ENCODE assay signal across 8 cellular contexts in the genomic region with DNA sequence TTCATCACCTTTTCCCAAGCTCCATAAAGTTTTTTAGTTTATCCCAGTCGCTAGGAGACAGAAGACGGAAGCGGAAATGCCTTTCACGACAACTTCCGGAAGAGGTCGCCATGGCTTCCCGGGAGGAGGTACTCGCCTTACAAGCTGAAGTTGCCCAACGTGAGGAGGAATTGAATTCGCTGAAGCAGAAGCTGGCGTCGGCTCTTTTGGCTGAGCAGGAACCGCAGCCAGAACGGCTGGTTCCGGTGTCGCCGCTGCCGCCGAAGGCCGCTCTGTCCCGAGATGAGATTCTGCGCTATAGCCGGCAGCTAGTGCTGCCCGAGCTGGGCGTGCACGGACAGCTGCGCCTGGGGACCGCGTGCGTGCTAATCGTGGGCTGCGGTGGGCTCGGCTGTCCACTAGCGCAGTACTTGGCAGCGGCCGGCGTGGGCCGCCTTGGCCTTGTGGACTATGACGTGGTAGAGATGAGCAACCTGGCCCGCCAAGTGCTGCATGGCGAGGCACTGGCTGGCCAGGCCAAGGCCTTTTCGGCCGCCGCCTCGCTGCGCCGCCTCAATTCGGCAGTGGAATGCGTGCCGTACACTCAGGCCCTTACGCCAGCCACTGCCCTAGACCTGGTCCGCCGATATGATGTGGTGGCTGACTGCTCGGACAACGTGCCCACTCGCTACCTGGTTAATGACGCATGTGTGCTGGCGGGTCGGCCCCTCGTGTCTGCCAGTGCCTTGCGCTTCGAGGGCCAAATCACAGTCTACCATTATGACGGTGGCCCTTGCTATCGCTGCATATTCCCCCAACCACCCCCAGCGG. TPM values are rescaled to one million over a fixed set of nuclear protein-coding genes. Genes with fewer than 3 reads are reported as not detected.
DNase-seq lines count a peak whose midpoint lies in the region; ATAC-seq and TF ChIP-seq lines count a peak whose summit lies in the region.

A gene with protein sequence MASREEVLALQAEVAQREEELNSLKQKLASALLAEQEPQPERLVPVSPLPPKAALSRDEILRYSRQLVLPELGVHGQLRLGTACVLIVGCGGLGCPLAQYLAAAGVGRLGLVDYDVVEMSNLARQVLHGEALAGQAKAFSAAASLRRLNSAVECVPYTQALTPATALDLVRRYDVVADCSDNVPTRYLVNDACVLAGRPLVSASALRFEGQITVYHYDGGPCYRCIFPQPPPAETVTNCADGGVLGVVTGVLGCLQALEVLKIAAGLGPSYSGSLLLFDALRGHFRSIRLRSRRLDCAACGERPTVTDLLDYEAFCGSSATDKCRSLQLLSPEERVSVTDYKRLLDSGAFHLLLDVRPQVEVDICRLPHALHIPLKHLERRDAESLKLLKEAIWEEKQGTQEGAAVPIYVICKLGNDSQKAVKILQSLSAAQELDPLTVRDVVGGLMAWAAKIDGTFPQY (plus strand): TSS at position 86 of the 810 bp plus-strand sequence. CDS start 25 bp downstream, at position 111.

- H3K4me1 Mint-ChIP-seq in T-helper 2 cell treated with Interferon-gamma antibody and Interleukin-4, amounts not matched to agents 5 μg/mL and 100 μg/mL, for 36 hours (ENCODE audit: low read depth): peaks cover 28% of the 10 kb centered on the region

- H3K79me2 ChIP-seq in Karpas-422 (ENCODE audit: low read length): peaks cover 63% of the 10 kb centered on the region

- peaks cover 18% of the 10 kb centered on the region for H3K36me3 ChIP-seq in Karpas-422 (ENCODE audit: insufficient read depth, low read length)
- H3K36me3 ChIP-seq in ascending aorta: peaks cover 0 to 21% of the 10 kb centered on the region in 2 donors
- H3K36me3 ChIP-seq in rectal smooth muscle tissue (ENCODE audit: control insufficient read depth, insufficient read depth, low read length): peaks cover 4% of the 10 kb centered on the region

- H3K4me2 ChIP-seq in Karpas-422 (ENCODE audit: low read depth, low read length, poor library complexity, severe bottlenecking): peak within 1 kb of the TSS; percentile 98

- peak within 1 kb of the TSS; percentile 96 for H3K4me3 Mint-ChIP-seq in T-helper 2 cell treated with Interferon-gamma antibody and Interleukin-4, amounts not matched to agents 5 μg/mL and 100 μg/mL, for 36 hours

- peaks cover 27% of the 10 kb centered on the region for H4K20me1 ChIP-seq in Karpas-422 (ENCODE audit: insufficient read depth, low read depth, low read length)

- no peaks in the 10 kb centered on the region for H3K9me3 Mint-ChIP-seq in T-helper 2 cell treated with Interferon-gamma antibody and Interleukin-4, amounts not matched to agents 5 μg/mL and 100 μg/mL, for 36 hours

- TF ChIP-seq CTCF in ascending aorta (IDR thresholded peaks at IDR 0.05): no peak

- in situ Hi-C loops in KBM-7 (cut with MboI; ENCODE audit: low pct_unique_long_range_greater_than_20kb, low sequenced_read_pairs): no loop called here

- H3K27ac ChIP-seq in Karpas-422 (ENCODE audit: low read length) (peak within 1 kb of the TSS; percentile 84), ascending aorta (peak within 1 kb of the TSS; percentile 83 to 86), rectal smooth muscle tissue (ENCODE audit: low read depth, low read length) (peak within 1 kb of the TSS; percentile 89)

- peaks cover 21% of the 10 kb centered on the region for H3K36me3 Mint-ChIP-seq in T-helper 2 cell treated with Interferon-gamma antibody and Interleukin-4, amounts not matched to agents 5 μg/mL and 100 μg/mL, for 36 hours (ENCODE audit: low read depth)

- DNase-seq in GDM1 (lab: John Stamatoyannopoulos, UW) (peak; percentile 77), Karpas-422 (peak; percentile 96), ascending aorta (ENCODE audit: low spot score in 2 of 2) (peak; percentile 23 to 92), hepatic stellate cell (ENCODE audit: low spot score) (peak; percentile 80), KBM-7 (no peak)
- DNase-seq in T-helper 2 cell treated with Interferon-gamma antibody and Interleukin-4, amounts not matched to agents 5 μg/mL and 100 μg/mL, for 36 hours (ENCODE audit: low spot score): peak; percentile 78

- H2AFZ ChIP-seq in Karpas-422 (ENCODE audit: low read length): peak within 1 kb of the TSS; percentile 82

- H3K27me3 Mint-ChIP-seq in T-helper 2 cell treated with Interferon-gamma antibody and Interleukin-4, amounts not matched to agents 5 μg/mL and 100 μg/mL, for 36 hours (ENCODE audit: low read depth): no peaks in the 10 kb centered on the region

- H3K9me3 ChIP-seq in Karpas-422 (ENCODE audit: low read length) (no peaks in the 10 kb centered on the region), ascending aorta (no peaks in the 10 kb centered on the region)

- H3K27me3 ChIP-seq in Karpas-422 (ENCODE audit: low read length) (no peaks in the 10 kb centered on the region), ascending aorta (no peaks in the 10 kb centered on the region), rectal smooth muscle tissue (ENCODE audit: control insufficient read depth, insufficient read depth, low read length) (no peaks in the 10 kb centered on the region)

- intact Hi-C loops in ascending aorta (cut with DNase I): loop anchor here (1.0 kb wide), 1 partner anchor 28 kb away; the partner anchor contains the start of gene ADNP

- H3K4me1 ChIP-seq in Karpas-422 (ENCODE audit: low read length): peaks cover 43% of the 10 kb centered on the region
- peaks cover 17 to 29% of the 10 kb centered on the region in 2 donors for H3K4me1 ChIP-seq in ascending aorta
- peaks cover 17% of the 10 kb centered on the region for H3K4me1 ChIP-seq in rectal smooth muscle tissue (ENCODE audit: control insufficient read depth, insufficient read depth, low read length)

- H3K9me2 ChIP-seq in Karpas-422 (replicated peaks; ENCODE audit: insufficient read depth, low read length): no peaks in the 10 kb centered on the region

- H3K9ac ChIP-seq in Karpas-422 (ENCODE audit: low read length) (peak within 1 kb of the TSS; percentile 91), rectal smooth muscle tissue (ENCODE audit: low read length) (peak within 1 kb of the TSS; percentile 89)

- H3K4me3 ChIP-seq in Karpas-422 (ENCODE audit: low read length): peak within 1 kb of the TSS; percentile 94
- H3K4me3 ChIP-seq in ascending aorta: peak within 1 kb of the TSS; percentile 72 to 97
- peak within 1 kb of the TSS; percentile 98 for H3K4me3 ChIP-seq in rectal smooth muscle tissue (ENCODE audit: low read length)

- H3K27ac Mint-ChIP-seq in T-helper 2 cell treated with Interferon-gamma antibody and Interleukin-4, amounts not matched to agents 5 μg/mL and 100 μg/mL, for 36 hours: peak within 1 kb of the TSS; percentile 97

- peak; percentile 83 for ATAC-seq in GM21723 (IDR thresholded peaks at IDR 0.05; ENCODE audit: unreplicated experiment)

RNA-seq across cellular contexts. Expression of the gene that starts here (rescaled TPM):
- 4.8 and 5.5 TPM in 2 replicates for total RNA-seq in Karpas-422 (2014; rRNA removed; shearing (Covaris generic); ENCODE audit: low replicate concordance)
- 4.7 TPM for total RNA-seq in ascending aorta
